3 cellular contexts compared by ENCODE assay signal in the genomic region with DNA sequence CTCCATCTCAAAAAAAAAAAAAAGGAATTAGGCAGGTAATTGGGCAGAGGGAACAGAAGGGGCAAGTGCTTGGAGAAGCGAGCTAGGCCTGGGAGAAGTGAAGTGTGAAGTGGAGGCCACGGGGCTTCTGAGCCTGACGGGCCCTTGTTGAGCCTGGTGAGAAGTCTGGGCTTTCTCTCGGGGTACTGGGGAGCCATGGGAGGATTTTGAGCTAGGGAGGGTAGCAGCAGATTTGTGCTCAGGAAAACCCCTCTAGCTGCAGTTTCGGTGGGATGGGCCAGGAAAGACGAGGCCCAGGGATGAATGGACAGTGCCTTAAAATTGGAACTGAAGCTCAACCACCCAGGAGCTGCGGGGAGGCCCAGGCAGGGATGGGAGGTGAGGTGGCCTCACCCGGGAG.
TF ChIP-seq lines count a peak whose summit lies in the region.

No MANE protein-coding gene starts in this region.

TF ChIP-seq in A549, 52 proteins besides CTCF, POLR2A, EP300 and RAD21:
- no peak for TF ChIP-seq NPAS2 (CRISPR knock-in tag; IDR thresholded peaks at IDR 0.05; ENCODE audit: borderline replicate concordance)
- TF ChIP-seq CEBPB (IDR thresholded peaks at IDR 0.05) = no peak
- TF ChIP-seq ZFP36 (IDR thresholded peaks at IDR 0.05; ENCODE audit: borderline replicate concordance, partially characterized antibody) = peak; percentile 73

TF ChIP-seq in HEK293, 187 proteins besides CTCF, POLR2A, EP300 and RAD21:
- no peak for TF ChIP-seq ZFP41 (tag by site-specific recombination; IDR thresholded peaks at IDR 0.05; ENCODE audit: borderline replicate concordance)
- TF ChIP-seq ZNF121 (tag by site-specific recombination; IDR thresholded peaks at IDR 0.05) = 0 out of 2 replicates have a peak, but pooled peaks have one; percentile 4
- TF ChIP-seq ZBTB21 (tag by site-specific recombination; IDR thresholded peaks at IDR 0.05) = no peak
- TF ChIP-seq ZNF596 (tag by site-specific recombination; IDR thresholded peaks at IDR 0.05) = no peak
- no peak for TF ChIP-seq SETDB1 (IDR thresholded peaks at IDR 0.05; ENCODE audit: insufficient read length, low read length)
- peak; percentile 86; the same call in 1 of the 2 replicates for TF ChIP-seq ZNF16 (tag by site-specific recombination; IDR thresholded peaks at IDR 0.05; ENCODE audit: low read depth)
- TF ChIP-seq HOXA7 (CRISPR knock-in tag; IDR thresholded peaks at IDR 0.05; ENCODE audit: borderline replicate concordance) = no peak
- TF ChIP-seq, protein P1, sequence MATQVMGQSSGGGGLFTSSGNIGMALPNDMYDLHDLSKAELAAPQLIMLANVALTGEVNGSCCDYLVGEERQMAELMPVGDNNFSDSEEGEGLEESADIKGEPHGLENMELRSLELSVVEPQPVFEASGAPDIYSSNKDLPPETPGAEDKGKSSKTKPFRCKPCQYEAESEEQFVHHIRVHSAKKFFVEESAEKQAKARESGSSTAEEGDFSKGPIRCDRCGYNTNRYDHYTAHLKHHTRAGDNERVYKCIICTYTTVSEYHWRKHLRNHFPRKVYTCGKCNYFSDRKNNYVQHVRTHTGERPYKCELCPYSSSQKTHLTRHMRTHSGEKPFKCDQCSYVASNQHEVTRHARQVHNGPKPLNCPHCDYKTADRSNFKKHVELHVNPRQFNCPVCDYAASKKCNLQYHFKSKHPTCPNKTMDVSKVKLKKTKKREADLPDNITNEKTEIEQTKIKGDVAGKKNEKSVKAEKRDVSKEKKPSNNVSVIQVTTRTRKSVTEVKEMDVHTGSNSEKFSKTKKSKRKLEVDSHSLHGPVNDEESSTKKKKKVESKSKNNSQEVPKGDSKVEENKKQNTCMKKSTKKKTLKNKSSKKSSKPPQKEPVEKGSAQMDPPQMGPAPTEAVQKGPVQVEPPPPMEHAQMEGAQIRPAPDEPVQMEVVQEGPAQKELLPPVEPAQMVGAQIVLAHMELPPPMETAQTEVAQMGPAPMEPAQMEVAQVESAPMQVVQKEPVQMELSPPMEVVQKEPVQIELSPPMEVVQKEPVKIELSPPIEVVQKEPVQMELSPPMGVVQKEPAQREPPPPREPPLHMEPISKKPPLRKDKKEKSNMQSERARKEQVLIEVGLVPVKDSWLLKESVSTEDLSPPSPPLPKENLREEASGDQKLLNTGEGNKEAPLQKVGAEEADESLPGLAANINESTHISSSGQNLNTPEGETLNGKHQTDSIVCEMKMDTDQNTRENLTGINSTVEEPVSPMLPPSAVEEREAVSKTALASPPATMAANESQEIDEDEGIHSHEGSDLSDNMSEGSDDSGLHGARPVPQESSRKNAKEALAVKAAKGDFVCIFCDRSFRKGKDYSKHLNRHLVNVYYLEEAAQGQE (tag by site-specific recombination; IDR thresholded peaks at IDR 0.05) = no peak

TF ChIP-seq in K562, 482 proteins besides CTCF, POLR2A, EP300 and RAD21:
- TF ChIP-seq ZFP36 (IDR thresholded peaks at IDR 0.05; ENCODE audit: low read depth, low read length, partially characterized antibody) (peak; percentile 65), KHSRP (IDR thresholded peaks at IDR 0.05) (no peak), RBM15 (IDR thresholded peaks at IDR 0.05; ENCODE audit: insufficient read depth, low read length) (no peak), MAFK (IDR thresholded peaks at IDR 0.05; ENCODE audit: low read length) (no peak), BCOR (IDR thresholded peaks at IDR 0.05) (0 out of 2 replicates have a peak, but pooled peaks have one; percentile 31), RBM25 (IDR thresholded peaks at IDR 0.05; ENCODE audit: low read depth, low read length, severe bottlenecking) (peak; percentile 36), YBX1 (IDR thresholded peaks at IDR 0.05) (no peak), MTF1 (CRISPR knock-in tag; IDR thresholded peaks at IDR 0.05; ENCODE audit: borderline replicate concordance) (no peak), TSC22D4 (tag; IDR thresholded peaks at IDR 0.05) (no peak)
- TF ChIP-seq, protein P2, sequence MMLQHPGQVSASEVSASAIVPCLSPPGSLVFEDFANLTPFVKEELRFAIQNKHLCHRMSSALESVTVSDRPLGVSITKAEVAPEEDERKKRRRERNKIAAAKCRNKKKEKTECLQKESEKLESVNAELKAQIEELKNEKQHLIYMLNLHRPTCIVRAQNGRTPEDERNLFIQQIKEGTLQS (IDR thresholded peaks at IDR 0.05) = no peak
- TF ChIP-seq, protein P2 (CRISPR knock-in tag; conservative IDR thresholded peaks at IDR 0.05) = no peak
